8 cellular contexts compared by ENCODE assay signal in genomic region chr20:64041781-64042771, GRCh38. TPM values are rescaled to one million over a fixed set of nuclear protein-coding genes. Genes with fewer than 3 reads are reported as not detected.
DNase-seq lines count a peak whose midpoint lies in the region; ATAC-seq and TF ChIP-seq lines count a peak whose summit lies in the region.

No MANE protein-coding gene starts in this region.

- peaks cover 12% of the 10 kb centered on the region for H3K27me3 Mint-ChIP-seq in activated T-cell treated with anti-CD3 and anti-CD28 coated beads, Interleukin-2, amount 50 U/mL, for 4 hours (ENCODE audit: low read depth)

- no peaks in the 10 kb centered on the region for H3K36me3 Mint-ChIP-seq in activated T-cell treated with anti-CD3 and anti-CD28 coated beads, Interleukin-2, amount 50 U/mL, for 4 hours (ENCODE audit: insufficient read depth)

- peaks cover 44% of the 10 kb centered on the region for H3K4me1 Mint-ChIP-seq in activated T-cell treated with anti-CD3 and anti-CD28 coated beads, Interleukin-2, amount 50 U/mL, for 4 hours (ENCODE audit: low read depth)

- TF ChIP-seq EP300 in upper lobe of left lung (IDR thresholded peaks at IDR 0.05): no peak

- 0 to 4% methylated on average over 1 to 31 of the region's 65 CpGs for WGBS in upper lobe of left lung, 2 donors

- peak overlapping the region; percentile 77 for H3K4me3 Mint-ChIP-seq in activated T-cell treated with anti-CD3 and anti-CD28 coated beads, Interleukin-2, amount 50 U/mL, for 4 hours

- no peak for TF ChIP-seq POLR2A in upper lobe of left lung (IDR thresholded peaks at IDR 0.05)

- H3K27me3 ChIP-seq in iPS-20b (ENCODE audit: insufficient read depth, low read length): peaks cover 97% of the 10 kb centered on the region
- peaks cover 0 to 32% (median 12%) of the 10 kb centered on the region in 4 donors for H3K27me3 ChIP-seq in upper lobe of left lung
- H3K27me3 ChIP-seq in MG63: no peaks in the 10 kb centered on the region; the same call in 1 of the 2 replicates

- no peaks in the 10 kb centered on the region for H3K9me3 Mint-ChIP-seq in activated T-cell treated with anti-CD3 and anti-CD28 coated beads, Interleukin-2, amount 50 U/mL, for 4 hours

- H3K27ac ChIP-seq in iPS-20b (ENCODE audit: low read length) (no peak overlapping the region), upper lobe of left lung (peak overlapping the region; percentile 64 to 89 (median 82)), caudate nucleus (ENCODE audit: low read depth, low read length) (no peak overlapping the region)

- ATAC-seq in activated T-cell treated with anti-CD3 and anti-CD28 coated beads, Interleukin-2, amount 50 U/mL, for 4 hours: no peak
- no peak for ATAC-seq in upper lobe of left lung (ENCODE audit: low FRiP score in 2 of 2)

- H3K9ac ChIP-seq in iPS-20b (ENCODE audit: low read depth, low read length): no peak overlapping the region

- H3K4me3 ChIP-seq in WI38 (ENCODE audit: low read depth, low read length): peak overlapping the region; percentile 39
- peak overlapping the region; percentile 56; the same call in 1 of the 2 replicates for H3K4me3 ChIP-seq in iPS-20b (ENCODE audit: low read length)
- H3K4me3 ChIP-seq in upper lobe of left lung: peak overlapping the region; percentile 36 to 51 (median 47)
- no peak overlapping the region for H3K4me3 ChIP-seq in MG63

- TF ChIP-seq CTCF in WI38 (IDR thresholded peaks at IDR 0.05; ENCODE audit: low read depth, low read length) (no peak), upper lobe of left lung (IDR thresholded peaks at IDR 0.05) (no peak)

- H3K9me3 ChIP-seq in iPS-20b (ENCODE audit: insufficient read depth, low read depth, low read length) (no peaks in the 10 kb centered on the region), upper lobe of left lung (no peaks in the 10 kb centered on the region), MG63 (no peaks in the 10 kb centered on the region)

- H3K4me1 ChIP-seq in iPS-20b (ENCODE audit: insufficient read depth, low read length) (no peaks in the 10 kb centered on the region), upper lobe of left lung (peaks cover 45 to 71% (median 55%) of the 10 kb centered on the region in 4 donors)

- no peak for DNase-seq in activated T-cell treated with anti-CD3 and anti-CD28 coated beads, Interleukin-2, amount 50 U/mL, for 4 hours
- no peak for DNase-seq in activated T-cell treated with anti-CD3 and anti-CD28 coated beads, Interleukin-2, amount 50 U/mL, for 1 hour
- DNase-seq in upper lobe of left lung (peak in 1 of 2 donors; percentile 89), caudate nucleus (lab: John Stamatoyannopoulos, UW) (no peak), MG63 (no peak), ecto neural progenitor cell (ENCODE audit: low spot score) (no peak)

- H3K36me3 ChIP-seq in iPS-20b (ENCODE audit: insufficient read depth, low read depth, low read length): no peaks in the 10 kb centered on the region
- H3K36me3 ChIP-seq in upper lobe of left lung: peaks cover 0 to 8% (median 1%) of the 10 kb centered on the region in 4 donors
- H3K36me3 ChIP-seq in MG63: no peaks in the 10 kb centered on the region

RNA-seq across cellular contexts. Expression of gene C20orf204, which starts 6.1 kb away (rescaled TPM):
- 1 to 10 TPM; 2.6 to 3.9 (median 3.2) TPM for total RNA-seq in activated T-cell treated with anti-CD3 and anti-CD28 coated beads, Interleukin-2, amount 50 U/mL, for 4 hours
- total RNA-seq in upper lobe of left lung: 1 to 10 TPM in 4 of 6 donors, under 1 TPM in 2; 0.44 to 2.3 (median 1.7) TPM
- total RNA-seq in MG63 (2014; rRNA removed; shearing (Covaris generic); ENCODE audit: low replicate concordance): 0.95 and 1.3 TPM in 2 replicates

RNA-seq across cellular contexts. Expression of gene SOX18, which starts 7.4 kb away (rescaled TPM):
- total RNA-seq in activated T-cell treated with anti-CD3 and anti-CD28 coated beads, Interleukin-2, amount 50 U/mL, for 4 hours: under 1 TPM; 0.13 to 0.24 (median 0.24) TPM
- 100 to 1,000 TPM in 1 of 6 donors, 10 to 100 TPM in 4, 1 to 10 TPM in 1; 6.3 to 138 (median 37.7) TPM for total RNA-seq in upper lobe of left lung
- total RNA-seq in MG63 (2014; rRNA removed; shearing (Covaris generic); ENCODE audit: low replicate concordance): 0.22 and 0.92 TPM in 2 replicates

RNA-seq across cellular contexts. Expression of gene TCEA2, which starts 20.9 kb away (rescaled TPM):
- total RNA-seq in activated T-cell treated with anti-CD3 and anti-CD28 coated beads, Interleukin-2, amount 50 U/mL, for 4 hours: 10 to 100 TPM; 10.5 to 17.3 (median 11.5) TPM
- total RNA-seq in upper lobe of left lung: 10 to 100 TPM; 21.7 to 56.0 (median 28.4) TPM
- total RNA-seq in MG63 (2014; rRNA removed; shearing (Covaris generic); ENCODE audit: low replicate concordance): 37.8 and 48.0 TPM in 2 replicates

RNA-seq across cellular contexts. Expression of gene RGS19, which starts 37.2 kb away (rescaled TPM):
- total RNA-seq in activated T-cell treated with anti-CD3 and anti-CD28 coated beads, Interleukin-2, amount 50 U/mL, for 4 hours: 10 to 100 TPM; 41.7 to 49.0 (median 47.0) TPM
- total RNA-seq in upper lobe of left lung: 10 to 100 TPM; 21.5 to 70.8 (median 55.6) TPM
- total RNA-seq in MG63 (2014; rRNA removed; shearing (Covaris generic); ENCODE audit: low replicate concordance): 20.2 and 40.9 TPM in 2 replicates

RNA-seq across cellular contexts. Expression of gene OPRL1, which starts 37.8 kb away (rescaled TPM):
- total RNA-seq in activated T-cell treated with anti-CD3 and anti-CD28 coated beads, Interleukin-2, amount 50 U/mL, for 4 hours: under 1 TPM in 2 of 3 donors, not detected in 1; 0.05 to 0.11 TPM
- total RNA-seq in upper lobe of left lung: 1 to 10 TPM; 1.7 to 3.1 (median 2.6) TPM
- total RNA-seq in MG63 (2014; rRNA removed; shearing (Covaris generic); ENCODE audit: low replicate concordance): 1.2 and 3.9 TPM in 2 replicates

Comparison
In these comparisons a context has a peak if more than half of its experiments do, and no peak if none do; other contexts are left out.
1. H3K27ac ChIP-seq: peak in upper lobe of left lung (4 of 4); none in iPS-20b (single experiment) and caudate nucleus (single experiment).